In the genomic region with DNA sequence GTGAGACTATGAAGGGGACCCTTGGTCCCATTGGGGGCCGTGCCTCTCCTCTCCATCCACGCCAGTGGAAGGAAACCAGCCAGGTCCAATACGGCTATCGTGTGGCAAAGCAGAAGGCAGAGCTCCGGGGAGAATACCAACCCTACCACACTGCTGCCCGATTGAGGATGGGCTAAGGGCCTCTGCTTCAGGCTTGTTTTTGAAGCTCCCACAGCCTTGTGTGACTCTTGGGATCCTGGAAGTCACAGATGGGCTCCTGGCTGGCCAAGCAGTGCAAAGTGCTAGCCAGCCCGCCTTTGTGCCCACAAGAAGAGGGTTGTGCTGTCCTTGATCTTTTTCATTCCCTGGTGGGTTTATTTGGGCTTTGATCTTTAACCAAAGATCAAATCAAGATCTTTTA, we compare ENCODE assay signal across 19 cellular contexts.
"Had no signal": no experiment of that assay in that cellular context is flagged by ENCODE, and none has a peak within 500 bp of the region (broad histone marks: within the 10 kb centered on the region; RNA-seq: fewer than 3 reads in every experiment).

No MANE protein-coding gene starts in this region.

- H3K9me3 ChIP-seq: colonic mucosa, ovary, tibial artery had no signal

- H3K36me3 Mint-ChIP-seq: stimulated activated memory B cell treated with anti-CD40 and anti-IgM and Interleukin-4, amounts not matched to agents 10 μg/mL and 1 μg/mL and 100 μg/mL, for 72 hours had no signal

- H3K27me3 ChIP-seq: colonic mucosa, foreskin keratinocyte, ovary, tibial artery had no signal

- H3K4me1 ChIP-seq: colonic mucosa, foreskin keratinocyte had no signal

- H3K4me1 Mint-ChIP-seq: stimulated activated memory B cell treated with anti-CD40 and anti-IgM and Interleukin-4, amounts not matched to agents 10 μg/mL and 1 μg/mL and 100 μg/mL, for 72 hours had no signal

- H3K36me3 ChIP-seq: colonic mucosa, ovary, tibial artery had no signal

- ATAC-seq: foreskin keratinocyte; left ventricle myocardium superior; naive thymus-derived CD4-positive, alpha-beta T cell; right cardiac atrium; stimulated activated memory B cell treated with anti-CD40 and anti-IgM and Interleukin-4, amounts not matched to agents 10 μg/mL and 1 μg/mL and 100 μg/mL, for 72 hours had no signal

- H3K27ac ChIP-seq: colonic mucosa, foreskin keratinocyte, ovary, tibial artery had no signal

- H3K4me3 Mint-ChIP-seq: naive thymus-derived CD4-positive, alpha-beta T cell; stimulated activated memory B cell treated with anti-CD40 and anti-IgM and Interleukin-4, amounts not matched to agents 10 μg/mL and 1 μg/mL and 100 μg/mL, for 72 hours; stimulated activated naive CD8-positive, alpha-beta T cell treated with anti-CD3 and anti-CD28 coated beads, Interleukin-15, Interleukin-2, amounts not matched to agents 100 ng/mL and 50 ng/mL, for 24 hours had no signal

- H3K27ac Mint-ChIP-seq: naive thymus-derived CD4-positive, alpha-beta T cell; stimulated activated memory B cell treated with anti-CD40 and anti-IgM and Interleukin-4, amounts not matched to agents 10 μg/mL and 1 μg/mL and 100 μg/mL, for 72 hours; stimulated activated naive CD8-positive, alpha-beta T cell treated with anti-CD3 and anti-CD28 coated beads, Interleukin-15, Interleukin-2, amounts not matched to agents 100 ng/mL and 50 ng/mL, for 24 hours had no signal

- H3K4me3 ChIP-seq: colonic mucosa, ovary, tibial artery had no signal

- DNase-seq: cerebellar nuclear complex; dermis blood vessel endothelial cell; erythroblast; foreskin keratinocyte; left colon; left ventricle myocardium superior; mesendoderm; naive thymus-derived CD4-positive, alpha-beta T cell; ovary; right cardiac atrium; small intestine; stimulated activated CD4-positive, alpha-beta T cell treated with anti-CD3 and anti-CD28 coated beads, Interleukin-12 subunit alpha, Interleukin-12 subunit beta, amount 100 ng/mL, for 4 hours; stimulated activated CD4-positive, alpha-beta T cell treated with anti-CD3 and anti-CD28 coated beads, Interleukin-2, amount 100 ng/mL, for 48 hours; stimulated activated CD8-positive, alpha-beta memory T cell treated with anti-CD3 and anti-CD28 coated beads, Interleukin-4, amount 100 ng/mL, for 48 hours; tibial artery had no signal

- H3K27me3 Mint-ChIP-seq: progenitor cell of endocrine pancreas; stimulated activated naive CD8-positive, alpha-beta T cell treated with anti-CD3 and anti-CD28 coated beads, Interleukin-15, Interleukin-2, amounts not matched to agents 100 ng/mL and 50 ng/mL, for 24 hours had no signal
